In genomic region chr2:143481728-143482127, GRCh38 we compare ENCODE assay signal across 13 cellular contexts.
DNase-seq lines count a peak whose midpoint lies in the region; TF ChIP-seq lines count a peak whose summit lies in the region.
"Had no signal": no experiment of that assay in that cellular context is flagged by ENCODE, and none has a peak within 500 bp of the region (broad histone marks: within the 10 kb centered on the region; RNA-seq: fewer than 3 reads in every experiment).

No MANE protein-coding gene starts in this region.

- no peak overlapping the region for H3K4me3 ChIP-seq in spleen

- no peak for TF ChIP-seq POLR2A in spleen (IDR thresholded peaks at IDR 0.05)

- peaks cover 0 to 2% (median 0%) of the 10 kb centered on the region in 6 donors for H3K36me3 ChIP-seq in spleen

- H3K9me3 ChIP-seq in spleen, result no peaks in the 10 kb centered on the region

- H3K4me1 ChIP-seq in spleen, result peaks cover 0 to 20% (median 5%) of the 10 kb centered on the region in 6 donors

- no peaks in the 10 kb centered on the region for H3K27me3 ChIP-seq in spleen (replicated peaks in 1 of 7)

- intact Hi-C loops in spleen (cut with DNase I; ENCODE audit: low total_unique reads), result no loop called here

- no peak for TF ChIP-seq CTCF in spleen (IDR thresholded peaks at IDR 0.05 in 8 of 11, conservative IDR thresholded peaks at IDR 0.05 in 3 of 11)

- peak overlapping the region in 6 of 8 donors; percentile 35 to 71 (median 66) for H3K27ac ChIP-seq in spleen

- DNase-seq in ELF-1 (ENCODE audit: low read depth, low spot score), result peak; percentile 5
- peak; percentile 3 for DNase-seq in NCI-H82 treated with DMSO at 0.1 percent for 48 hours (lab: John Stamatoyannopoulos, UW; ENCODE audit: unreplicated experiment)
- peak; percentile 38 for DNase-seq in iPS-NIHi7 (ENCODE audit: extremely low spot score)
- no peak for DNase-seq in spleen
- DNase-seq in hypothalamus (lab: John Stamatoyannopoulos, UW), result no peak
- no peak for DNase-seq in stimulated activated CD4-positive, alpha-beta T cell treated with anti-CD3 and anti-CD28 coated beads, Interleukin-4, amount 100 ng/mL, for 1 hour
- DNase-seq in Kasumi-1 (lab: John Stamatoyannopoulos, UW), result no peak
- no peak for DNase-seq in D341Med (ENCODE audit: low spot score)
- DNase-seq: activated CD4-positive, alpha-beta T cell treated with anti-CD3 and anti-CD28 coated beads for 48 hours; effector CD8-positive, alpha-beta T cell; KG1; NCI-H1105; nucleus accumbens had no signal

Comparison
In these comparisons a context has a peak if more than half of its experiments do, and no peak if none do; other contexts are left out.
1. DNase-seq: peak in ELF-1 (single experiment), NCI-H82 treated with DMSO at 0.1 percent for 48 hours (single experiment) and iPS-NIHi7 (single experiment); none in spleen (single experiment), hypothalamus (0 of 51), stimulated activated CD4-positive, alpha-beta T cell treated with anti-CD3 and anti-CD28 coated beads, Interleukin-4, amount 100 ng/mL, for 1 hour (single experiment), Kasumi-1 (0 of 2) and D341Med (single experiment).